9 cellular contexts compared by ENCODE assay signal in genomic region chrX:73840120-73840924, GRCh38. TPM values are rescaled to one million over a fixed set of nuclear protein-coding genes. Genes with fewer than 3 reads are reported as not detected.
"Had no signal": no experiment of that assay in that cellular context is flagged by ENCODE, and none has a peak within 500 bp of the region (broad histone marks: within the 10 kb centered on the region; RNA-seq: fewer than 3 reads in every experiment).

No MANE protein-coding gene starts in this region.

- H3K4me3 ChIP-seq: GM23248, HAP-1, K562 had no signal

- H3K9me3 ChIP-seq: HAP-1 had no signal

- H3K27ac ChIP-seq: GM23248 had no signal

- H3K36me3 ChIP-seq: HAP-1 had no signal

- DNase-seq: GM23248, GOT3, H7, IMR-90, KG1 had no signal

- ATAC-seq: HCT116, K562 had no signal

- H3K4me1 ChIP-seq: HAP-1 had no signal

RNA-seq across cellular contexts. Expression of gene XIST, which starts 12.2 kb away (rescaled TPM):
- total RNA-seq: GM23248, H4, H7 had no signal
- polyA plus RNA-seq: GM23248 had no signal
